ENCODE assay signal across 11 cellular contexts in the genomic region with DNA sequence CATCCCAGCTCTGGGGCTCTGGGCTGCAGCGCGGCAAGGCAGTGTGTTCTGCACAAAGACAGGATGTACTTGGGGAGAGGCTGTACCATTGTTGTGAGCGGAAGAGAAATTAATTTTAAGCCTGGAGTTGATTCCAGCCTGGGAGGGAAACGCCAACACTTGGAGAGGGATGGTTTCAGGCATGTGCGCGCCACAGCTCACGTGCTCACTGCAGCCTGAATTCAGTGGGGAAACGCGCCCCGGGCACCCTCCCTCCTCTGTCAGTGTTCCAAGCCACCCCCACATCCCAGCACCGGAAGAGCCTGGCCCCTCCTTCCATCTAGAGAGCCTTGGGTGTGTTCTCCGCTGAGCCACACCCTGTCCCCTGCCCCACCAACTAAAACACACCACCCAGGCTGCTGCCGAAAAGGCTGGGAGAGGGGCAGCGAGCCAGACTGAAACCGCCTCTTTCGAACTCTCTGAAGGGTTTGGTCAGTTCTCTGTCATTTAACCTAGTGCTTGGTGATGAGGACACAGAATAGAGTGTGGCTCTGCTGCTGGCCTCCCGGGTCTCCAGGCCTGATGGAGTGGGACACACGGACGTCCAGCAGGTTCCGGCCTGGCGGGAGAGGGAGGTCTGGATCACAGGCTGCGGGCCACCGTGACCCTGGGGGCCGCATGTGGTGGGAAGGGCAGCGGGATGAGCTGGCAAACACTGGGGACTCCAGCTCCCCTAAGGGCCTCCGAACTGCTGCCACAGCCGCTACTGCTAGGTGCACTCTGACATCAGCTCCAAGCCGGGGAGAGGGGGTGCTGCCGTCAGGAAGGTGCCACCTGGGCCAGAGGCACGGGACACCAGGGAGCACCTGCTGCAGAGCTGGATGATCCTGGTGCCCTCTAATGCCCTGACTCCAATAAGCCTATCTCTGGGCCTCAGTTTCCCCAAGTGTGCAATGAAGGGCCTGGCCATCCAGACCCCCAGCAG.
DNase-seq lines count a peak whose midpoint lies in the region; ATAC-seq and TF ChIP-seq lines count a peak whose summit lies in the region.
"Had no signal": no experiment of that assay in that cellular context is flagged by ENCODE, and none has a peak within 500 bp of the region (broad histone marks: within the 10 kb centered on the region; RNA-seq: fewer than 3 reads in every experiment).

No MANE protein-coding gene starts in this region.

- peak; percentile 50; the same call in 2 of the 3 replicates for ATAC-seq in RWPE2 (ENCODE audit: low read depth)
- peak; percentile 92 for ATAC-seq in sciatic nerve

- DNase-seq in H7: peak; percentile 56
- no peak for DNase-seq in RWPE2 (ENCODE audit: low spot score)
- peak; percentile 46 to 92 (median 76) for DNase-seq in head of caudate nucleus
- no peak for DNase-seq in sciatic nerve (ENCODE audit: low spot score)
- no peak for DNase-seq in kidney glomerular epithelial cell (lab: John Stamatoyannopoulos, UW)
- no peak for DNase-seq in epidermal melanocyte (ENCODE audit: insufficient read length, low spot score)
- DNase-seq in 8988T: no peak
- DNase-seq in esophagus muscularis mucosa (ENCODE audit: extremely low spot score): no peak
- DNase-seq: activated CD4-positive, alpha-beta T cell treated with anti-CD3 and anti-CD28 coated beads for 1 hour; NCI-H187; stimulated activated naive CD4-positive, alpha-beta T cell treated with Interleukin-2 at 50 U/mL for 16 hours had no signal

- no peak for TF ChIP-seq POLR2A in esophagus muscularis mucosa (IDR thresholded peaks at IDR 0.05; ENCODE audit: low read depth)

- H3K27ac ChIP-seq in RWPE2 (ENCODE audit: poor library complexity, severe bottlenecking) (no peak overlapping the region), esophagus muscularis mucosa (replicated peaks in 1 of 4) (peak overlapping the region in 1 of 4 donors; percentile 14)

- no peak overlapping the region for H3K4me3 ChIP-seq in H7 (ENCODE audit: insufficient read depth, low read depth, low read length)
- no peak overlapping the region for H3K4me3 ChIP-seq in RWPE2 (ENCODE audit: severe bottlenecking)
- H3K4me3 ChIP-seq in esophagus muscularis mucosa: peak overlapping the region in 1 of 4 donors; percentile 26

- H3K9me3 ChIP-seq in RWPE2 (ENCODE audit: severe bottlenecking) (no peaks in the 10 kb centered on the region), esophagus muscularis mucosa (no peaks in the 10 kb centered on the region)

- no peaks in the 10 kb centered on the region for H3K4me1 ChIP-seq in RWPE2 (ENCODE audit: insufficient read depth, poor library complexity, severe bottlenecking)
- H3K4me1 ChIP-seq in esophagus muscularis mucosa: peaks cover 6 to 21% (median 14%) of the 10 kb centered on the region in 4 donors

- TF ChIP-seq CTCF in RWPE2 (IDR thresholded peaks at IDR 0.05; ENCODE audit: poor library complexity, severe bottlenecking) (no peak), esophagus muscularis mucosa (IDR thresholded peaks at IDR 0.05) (no peak)

- no peaks in the 10 kb centered on the region for H3K36me3 ChIP-seq in H7 (replicated peaks; ENCODE audit: control insufficient read depth, insufficient read depth, low read length)
- no peaks in the 10 kb centered on the region for H3K36me3 ChIP-seq in RWPE2 (ENCODE audit: low read depth)
- no peaks in the 10 kb centered on the region for H3K36me3 ChIP-seq in esophagus muscularis mucosa

- no peaks in the 10 kb centered on the region for H3K27me3 ChIP-seq in H7 (ENCODE audit: control insufficient read depth, insufficient read depth, low read length)
- H3K27me3 ChIP-seq in RWPE2 (ENCODE audit: insufficient read depth, poor library complexity, severe bottlenecking): no peaks in the 10 kb centered on the region
- peaks cover 0 to 13% (median 0%) of the 10 kb centered on the region in 4 donors for H3K27me3 ChIP-seq in esophagus muscularis mucosa

- intact Hi-C loops in head of caudate nucleus (cut with DNase I) (no loop called here), sciatic nerve (cut with DNase I) (no loop called here), esophagus muscularis mucosa (cut with DNase I) (no loop called here)

- WGBS in esophagus muscularis mucosa: 47% methylated on average over 18 of the region's 30 CpGs

- TF ChIP-seq EP300 in esophagus muscularis mucosa (IDR thresholded peaks at IDR 0.05): no peak

Comparison
In these comparisons a context has a peak if more than half of its experiments do, and no peak if none do; other contexts are left out.
1. DNase-seq: peak in H7 (single experiment) and head of caudate nucleus (42 of 42); none in RWPE2 (single experiment), sciatic nerve (single experiment), kidney glomerular epithelial cell (single experiment), epidermal melanocyte (single experiment), 8988T (single experiment) and esophagus muscularis mucosa (single experiment).